Comparison of ENCODE assay signal across 22 cellular contexts in the genomic region with DNA sequence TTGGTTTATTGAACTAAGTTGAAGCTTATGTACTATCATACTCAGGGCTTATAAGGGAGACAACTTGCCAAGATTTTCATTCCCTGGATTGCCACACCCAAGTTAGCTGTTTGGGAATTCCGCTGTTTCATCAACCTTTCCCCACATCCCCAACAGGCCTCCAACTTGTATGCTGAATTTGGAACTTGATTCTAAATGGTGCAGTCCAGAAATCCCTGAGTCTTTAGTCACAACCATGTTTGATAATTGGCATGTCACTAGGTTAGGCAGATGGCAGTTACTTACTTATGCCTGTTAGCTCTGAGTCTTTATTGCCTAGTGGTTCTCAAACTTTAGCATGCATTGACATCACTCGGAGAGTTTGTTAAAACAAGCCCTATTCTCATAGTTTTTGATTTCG.
A peak's percentile ranks its signal among the peaks of the same experiment; 100 is the strongest.
DNase-seq lines count a peak whose midpoint lies in the region; ATAC-seq, FAIRE-seq and TF ChIP-seq lines count a peak whose summit lies in the region.
"Had no signal": no experiment of that assay in that cellular context is flagged by ENCODE, and none has a peak within 500 bp of the region (broad histone marks: within the 10 kb centered on the region; RNA-seq: fewer than 3 reads in every experiment).

No MANE protein-coding gene starts in this region.

- TF ChIP-seq EP300 in K562 (IDR thresholded peaks at IDR 0.05; ENCODE audit: low read length), result no peak

- BruUV-seq in K562 (replicated peaks; lab: Mats Ljungman, UMichigan), result no TSS peak

- H3K9ac ChIP-seq in K562 (ENCODE audit: insufficient read depth in 1 of 2, low read depth in 2 of 2, low read length in 2 of 2), result no peak overlapping the region
- H3K9ac ChIP-seq: SK-N-SH had no signal

- no peak for TF ChIP-seq CTCF in K562 (IDR thresholded peaks at IDR 0.05 in 2 of 3, conservative IDR thresholded peaks at IDR 0.05 in 1 of 3; ENCODE audit: insufficient read depth in 2 of 3, low read depth in 1 of 3, low read length in 3 of 3)
- no peak for TF ChIP-seq CTCF in fibroblast of the aortic adventitia (IDR thresholded peaks at IDR 0.05; ENCODE audit: insufficient read depth, low read length)

- CTCF ChIA-PET in K562 (lab: Yijun Ruan, JAX; ENCODE audit: low intra/inter-chr PET ratio), result no interaction called here

- H3K9me1 ChIP-seq in K562 (ENCODE audit: control insufficient read depth, insufficient read depth, low read length), result no peaks in the 10 kb centered on the region

- H3K27me3 ChIP-seq in K562 (ENCODE audit: control insufficient read depth in 2 of 2, insufficient read depth in 2 of 2, low read length in 2 of 2), result no peaks in the 10 kb centered on the region
- H3K27me3 ChIP-seq: BE2C had no signal

- 76% methylated on average over 3 of the region's 3 CpGs for WGBS in K562 (ENCODE audit: insufficient coverage, low coverage, missing lambda C conversion rate)

- H3K4me3 ChIP-seq in K562 (no peak overlapping the region), fibroblast of the aortic adventitia (ENCODE audit: low read depth, low read length) (no peak overlapping the region)
- H3K4me3 ChIP-seq: A549, HAP-1 had no signal

- H3K4me2 ChIP-seq in K562 (ENCODE audit: insufficient read depth, low read length), result no peak overlapping the region
- H3K4me2 ChIP-seq: A549, SK-N-SH had no signal

- H3K79me2 ChIP-seq in K562 (ENCODE audit: control insufficient read depth, insufficient read depth, low read length), result no peaks in the 10 kb centered on the region

- ATAC-seq in K562 (no peak), HG03432 (IDR thresholded peaks at IDR 0.05; ENCODE audit: unreplicated experiment) (no peak), GM21423 (IDR thresholded peaks at IDR 0.05; ENCODE audit: unreplicated experiment) (no peak)
- ATAC-seq: A549 had no signal

- no peak for TF ChIP-seq POLR2A in K562 (conservative IDR thresholded peaks at IDR 0.05)

- no peaks in the 10 kb centered on the region for H3K36me3 ChIP-seq in K562 (ENCODE audit: control insufficient read depth, insufficient read depth, low read length)
- H3K36me3 ChIP-seq: BE2C, HAP-1 had no signal

- H4K20me1 ChIP-seq in K562 (replicated peaks; ENCODE audit: control insufficient read depth, insufficient read depth, low read length), result no peaks in the 10 kb centered on the region

- no peak for TF ChIP-seq RAD21 in K562 (CRISPR knock-in tag; conservative IDR thresholded peaks at IDR 0.05 in 1 of 2, IDR thresholded peaks at IDR 0.05 in 1 of 2)

- no peaks in the 10 kb centered on the region; a peak in 1 of 5 replicates for H3K4me1 ChIP-seq in K562 (replicated peaks in 1 of 2; ENCODE audit: control insufficient read depth in 2 of 2, insufficient read depth in 2 of 2, low read length in 2 of 2)
- H3K4me1 ChIP-seq: A549, BE2C, HAP-1 had no signal

- no peaks in the 10 kb centered on the region for H3K9me3 ChIP-seq in K562 (replicated peaks; ENCODE audit: control insufficient read depth, insufficient read depth, low read depth, low read length)
- H3K9me3 ChIP-seq: A549, BE2C, HAP-1, SK-N-SH had no signal

- no peak for FAIRE-seq in K562 (lab: Jason Lieb, UNC)
- FAIRE-seq: A549, G401.6, GM19239 had no signal

- POLR2A ChIA-PET in K562 (lab: Yijun Ruan, JAX), result no interaction called here

- H3K27ac ChIP-seq in K562 (ENCODE audit: extremely low read depth, low read depth, low read length), result no peak overlapping the region
- H3K27ac ChIP-seq: A549 had no signal

- intact Hi-C loops in K562 (cut with micrococcal nuclease), result no loop called here

- peak overlapping the region; percentile 4; the same call in 1 of the 2 replicates for H2AFZ ChIP-seq in K562 (ENCODE audit: low read depth, low read length)

- in situ Hi-C loops in K562 (cut with MboI), result no loop called here

- peak; percentile 13 for DNase-seq in EL
- peak; percentile 26 for DNase-seq in HS-5 (ENCODE audit: low read depth)
- no peak for DNase-seq in K562 (ENCODE audit: extremely low read depth in 1 of 4, low spot score in 3 of 4)
- peak; percentile 63 for DNase-seq in fibroblast of the aortic adventitia (ENCODE audit: low read depth)
- no peak for DNase-seq in NCI-H2081 treated with DMSO at 0.1 percent for 48 hours (lab: John Stamatoyannopoulos, UW)
- no peak for DNase-seq in dermis blood vessel endothelial cell
- DNase-seq: BE2C; DMS79 treated with DMSO at 0.1 percent for 48 hours; Karpas-422; NCI-H1417 treated with DMSO at 0.1 percent for 48 hours; NCI-H187; NCI-H510A; NCI-H748 treated with DMSO at 0.1 percent for 48 hours; NK-92 treated with Interleukin-12 subunit alpha and Interleukin-12 subunit beta, amount 100 ng/mL, for 24 hours; SIG-M5; SK-N-SH had no signal

TF ChIP-seq in K562, 482 proteins besides CTCF, POLR2A, EP300 and RAD21:
- TF ChIP-seq ZNF174 (CRISPR knock-in tag; IDR thresholded peaks at IDR 0.05), result no peak
- TF ChIP-seq MYC (IDR thresholded peaks at IDR 0.05; ENCODE audit: low read depth, low read length), result no peak
- no peak for TF ChIP-seq MYC (CRISPR knock-in tag; IDR thresholded peaks at IDR 0.05; ENCODE audit: borderline replicate concordance, low read depth)
- TF ChIP-seq RBM25 (IDR thresholded peaks at IDR 0.05; ENCODE audit: low read depth, low read length, severe bottlenecking), result no peak
- TF ChIP-seq PRDM10 (IDR thresholded peaks at IDR 0.05; ENCODE audit: partially characterized antibody), result no peak
- TF ChIP-seq ZBTB11 (CRISPR knock-in tag; IDR thresholded peaks at IDR 0.05), result no peak
- no peak for TF ChIP-seq ZC3H11A (IDR thresholded peaks at IDR 0.05; ENCODE audit: low read depth, low read length)

Comparison
In these comparisons a context has a peak if more than half of its experiments do, and no peak if none do; other contexts are left out.
1. DNase-seq: peak in EL (single experiment), HS-5 (single experiment) and fibroblast of the aortic adventitia (single experiment); none in K562 (0 of 4), NCI-H2081 treated with DMSO at 0.1 percent for 48 hours (single experiment) and dermis blood vessel endothelial cell (single experiment).